In the genomic region with DNA sequence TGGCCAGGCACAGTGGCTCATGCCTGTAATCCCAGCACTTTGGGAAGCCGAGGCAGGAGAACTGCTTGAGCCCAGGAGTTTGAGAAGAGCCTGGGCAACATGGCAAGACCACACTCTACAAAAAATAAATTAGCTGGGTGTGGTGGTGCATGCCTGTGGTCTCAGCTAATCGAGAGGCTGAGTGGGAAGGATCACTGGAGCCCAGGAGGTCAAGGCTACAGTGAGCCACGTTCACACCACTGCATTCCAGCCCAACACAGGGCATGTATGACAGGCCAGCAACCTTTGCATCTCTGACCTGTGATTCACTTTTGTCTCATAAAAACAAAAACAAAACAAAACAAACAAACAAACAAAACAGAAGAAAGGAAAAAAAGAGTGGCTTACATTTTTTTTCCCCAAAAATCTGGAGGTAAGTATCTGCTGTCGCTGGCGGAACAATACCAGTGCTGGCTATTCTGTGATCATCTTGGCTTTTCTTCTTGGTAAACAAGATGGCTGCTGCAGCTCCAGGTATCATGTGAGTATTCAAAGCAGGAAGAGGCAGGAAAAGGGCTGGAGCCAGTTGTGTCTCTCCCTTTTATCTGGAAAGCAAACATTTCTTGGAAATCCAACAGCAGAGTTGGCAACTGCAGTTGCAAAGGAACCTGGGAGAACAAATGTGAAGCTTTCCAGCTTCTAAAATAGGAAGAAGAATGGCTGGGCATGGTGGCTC, we compare ENCODE assay signal across 2 cellular contexts.
A peak's percentile ranks its signal among the peaks of the same experiment; 100 is the strongest.
TF ChIP-seq lines count a peak whose summit lies in the region.

No MANE protein-coding gene starts in this region.

TF ChIP-seq in HCT116, 20 proteins besides CTCF, POLR2A, EP300 and RAD21 (continued from another document):
- TF ChIP-seq, protein P1, sequence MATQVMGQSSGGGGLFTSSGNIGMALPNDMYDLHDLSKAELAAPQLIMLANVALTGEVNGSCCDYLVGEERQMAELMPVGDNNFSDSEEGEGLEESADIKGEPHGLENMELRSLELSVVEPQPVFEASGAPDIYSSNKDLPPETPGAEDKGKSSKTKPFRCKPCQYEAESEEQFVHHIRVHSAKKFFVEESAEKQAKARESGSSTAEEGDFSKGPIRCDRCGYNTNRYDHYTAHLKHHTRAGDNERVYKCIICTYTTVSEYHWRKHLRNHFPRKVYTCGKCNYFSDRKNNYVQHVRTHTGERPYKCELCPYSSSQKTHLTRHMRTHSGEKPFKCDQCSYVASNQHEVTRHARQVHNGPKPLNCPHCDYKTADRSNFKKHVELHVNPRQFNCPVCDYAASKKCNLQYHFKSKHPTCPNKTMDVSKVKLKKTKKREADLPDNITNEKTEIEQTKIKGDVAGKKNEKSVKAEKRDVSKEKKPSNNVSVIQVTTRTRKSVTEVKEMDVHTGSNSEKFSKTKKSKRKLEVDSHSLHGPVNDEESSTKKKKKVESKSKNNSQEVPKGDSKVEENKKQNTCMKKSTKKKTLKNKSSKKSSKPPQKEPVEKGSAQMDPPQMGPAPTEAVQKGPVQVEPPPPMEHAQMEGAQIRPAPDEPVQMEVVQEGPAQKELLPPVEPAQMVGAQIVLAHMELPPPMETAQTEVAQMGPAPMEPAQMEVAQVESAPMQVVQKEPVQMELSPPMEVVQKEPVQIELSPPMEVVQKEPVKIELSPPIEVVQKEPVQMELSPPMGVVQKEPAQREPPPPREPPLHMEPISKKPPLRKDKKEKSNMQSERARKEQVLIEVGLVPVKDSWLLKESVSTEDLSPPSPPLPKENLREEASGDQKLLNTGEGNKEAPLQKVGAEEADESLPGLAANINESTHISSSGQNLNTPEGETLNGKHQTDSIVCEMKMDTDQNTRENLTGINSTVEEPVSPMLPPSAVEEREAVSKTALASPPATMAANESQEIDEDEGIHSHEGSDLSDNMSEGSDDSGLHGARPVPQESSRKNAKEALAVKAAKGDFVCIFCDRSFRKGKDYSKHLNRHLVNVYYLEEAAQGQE (IDR thresholded peaks at IDR 0.05; ENCODE audit: low read depth) = no peak
- TF ChIP-seq TCF7L2 (IDR thresholded peaks at IDR 0.05; ENCODE audit: borderline replicate concordance, extremely low read depth, insufficient read depth, insufficient read length) = no peak
TF ChIP-seq in HCT116: peak in this region for 0.

TF ChIP-seq in liver, 16 proteins besides CTCF, POLR2A, EP300 and RAD21 (continued from another document):
- TF ChIP-seq, protein P1 (IDR thresholded peaks at IDR 0.05) = no peak
- TF ChIP-seq FOXA1 (IDR thresholded peaks at IDR 0.05) (no peak), EGR1 (IDR thresholded peaks at IDR 0.05; ENCODE audit: low read depth in 2 of 2) (no peak), SP1 (IDR thresholded peaks at IDR 0.05) (no peak), YY1 (IDR thresholded peaks at IDR 0.05) (peak; percentile 43), TAF1 (conservative IDR thresholded peaks at IDR 0.05) (no peak), NR2F2 (IDR thresholded peaks at IDR 0.05) (no peak)
